ENCODE assay signal across 13 cellular contexts in genomic region chrX:19543951-19544359, GRCh38. TPM values are rescaled to one million over a fixed set of nuclear protein-coding genes. Genes with fewer than 3 reads are reported as not detected.
DNase-seq lines count a peak whose midpoint lies in the region; ATAC-seq and TF ChIP-seq lines count a peak whose summit lies in the region.
"Had no signal": no experiment of that assay in that cellular context is flagged by ENCODE, and none has a peak within 500 bp of the region (broad histone marks: within the 10 kb centered on the region; RNA-seq: fewer than 3 reads in every experiment).

No MANE protein-coding gene starts in this region.

- H3K9me3 Mint-ChIP-seq in activated naive CD8-positive, alpha-beta T cell treated with anti-CD3 and anti-CD28 coated beads for 36 hours: peaks cover 1% of the 10 kb centered on the region
- no peaks in the 10 kb centered on the region for H3K9me3 Mint-ChIP-seq in activated naive CD8-positive, alpha-beta T cell treated with anti-CD3 and anti-CD28 coated beads, Interleukin-2, amount 50 U/mL, for 24 hours

- H3K27ac Mint-ChIP-seq in activated naive CD8-positive, alpha-beta T cell treated with anti-CD3 and anti-CD28 coated beads for 36 hours: peak overlapping the region; percentile 70
- H3K27ac Mint-ChIP-seq in activated naive CD8-positive, alpha-beta T cell treated with anti-CD3 and anti-CD28 coated beads, Interleukin-2, amount 50 U/mL, for 24 hours: no peak overlapping the region

- no peaks in the 10 kb centered on the region for H3K4me1 ChIP-seq in tibial artery

- no peak for DNase-seq in activated naive CD8-positive, alpha-beta T cell treated with anti-CD3 and anti-CD28 coated beads for 36 hours
- DNase-seq in activated naive CD8-positive, alpha-beta T cell treated with anti-CD3 and anti-CD28 coated beads, Interleukin-2, amount 50 U/mL, for 24 hours: no peak
- peak; percentile 53 for DNase-seq in Right ventricle myocardium superior
- DNase-seq in medulla oblongata (ENCODE audit: extremely low spot score): peak; percentile 30
- DNase-seq in germinal center (ENCODE audit: low spot score): no peak
- DNase-seq in KG1 (lab: John Stamatoyannopoulos, UW): no peak
- DNase-seq in tibial artery: no peak
- DNase-seq: NCI-H226 had no signal

- no peak for ATAC-seq in activated naive CD8-positive, alpha-beta T cell treated with anti-CD3 and anti-CD28 coated beads, Interleukin-2, amount 50 U/mL, for 24 hours
- peak; percentile 79 for ATAC-seq in Right ventricle myocardium superior (ENCODE audit: poor library complexity)
- no peak for ATAC-seq in HG03457 (IDR thresholded peaks at IDR 0.05; ENCODE audit: unreplicated experiment)

- no peaks in the 10 kb centered on the region for H3K27me3 Mint-ChIP-seq in activated naive CD8-positive, alpha-beta T cell treated with anti-CD3 and anti-CD28 coated beads for 36 hours
- no peaks in the 10 kb centered on the region for H3K27me3 Mint-ChIP-seq in activated naive CD8-positive, alpha-beta T cell treated with anti-CD3 and anti-CD28 coated beads, Interleukin-2, amount 50 U/mL, for 24 hours

- peaks cover 19% of the 10 kb centered on the region for H3K36me3 Mint-ChIP-seq in activated naive CD8-positive, alpha-beta T cell treated with anti-CD3 and anti-CD28 coated beads for 36 hours
- peaks cover 33% of the 10 kb centered on the region for H3K36me3 Mint-ChIP-seq in activated naive CD8-positive, alpha-beta T cell treated with anti-CD3 and anti-CD28 coated beads, Interleukin-2, amount 50 U/mL, for 24 hours (ENCODE audit: low read depth)

- no peak overlapping the region for H3K4me3 ChIP-seq in tibial artery
- H3K4me3 ChIP-seq: GM12878, GM23248, SK-N-MC had no signal

- no peak overlapping the region for H3K27ac ChIP-seq in tibial artery
- H3K27ac ChIP-seq: GM23248, HL-60, SK-N-MC had no signal

- H3K27me3 ChIP-seq in tibial artery: no peaks in the 10 kb centered on the region

- intact Hi-C loops in Right ventricle myocardium superior (cut with DNase I): no loop called here
- intact Hi-C loops in tibial artery (cut with DNase I; ENCODE audit: low total_unique reads): no loop called here

- H3K9me3 ChIP-seq in tibial artery: no peaks in the 10 kb centered on the region

- no peaks in the 10 kb centered on the region for H3K36me3 ChIP-seq in tibial artery

- H3K4me3 Mint-ChIP-seq in activated naive CD8-positive, alpha-beta T cell treated with anti-CD3 and anti-CD28 coated beads for 36 hours: no peak overlapping the region
- no peak overlapping the region for H3K4me3 Mint-ChIP-seq in activated naive CD8-positive, alpha-beta T cell treated with anti-CD3 and anti-CD28 coated beads, Interleukin-2, amount 50 U/mL, for 24 hours

- no peak for TF ChIP-seq CTCF in tibial artery (IDR thresholded peaks at IDR 0.05)

- H3K4me1 Mint-ChIP-seq in activated naive CD8-positive, alpha-beta T cell treated with anti-CD3 and anti-CD28 coated beads for 36 hours: peaks cover 17% of the 10 kb centered on the region
- H3K4me1 Mint-ChIP-seq in activated naive CD8-positive, alpha-beta T cell treated with anti-CD3 and anti-CD28 coated beads, Interleukin-2, amount 50 U/mL, for 24 hours: peaks cover 17% of the 10 kb centered on the region

RNA-seq across cellular contexts. Expression of gene MAP3K15, which starts 28.6 kb away (rescaled TPM):
- 1 to 10 TPM; 1.1 to 1.5 TPM for total RNA-seq in activated naive CD8-positive, alpha-beta T cell treated with anti-CD3 and anti-CD28 coated beads for 36 hours
- total RNA-seq in Right ventricle myocardium superior: not detected
- total RNA-seq: GM12878, GM23248 had no signal

Comparison
In these comparisons a context has a peak if more than half of its experiments do, and no peak if none do; other contexts are left out.
1. DNase-seq: peak in Right ventricle myocardium superior (single experiment) and medulla oblongata (single experiment); none in activated naive CD8-positive, alpha-beta T cell treated with anti-CD3 and anti-CD28 coated beads for 36 hours (single experiment), activated naive CD8-positive, alpha-beta T cell treated with anti-CD3 and anti-CD28 coated beads, Interleukin-2, amount 50 U/mL, for 24 hours (single experiment), germinal center (single experiment), KG1 (single experiment) and tibial artery (0 of 2).